10 cellular contexts compared by ENCODE assay signal in the genomic region with DNA sequence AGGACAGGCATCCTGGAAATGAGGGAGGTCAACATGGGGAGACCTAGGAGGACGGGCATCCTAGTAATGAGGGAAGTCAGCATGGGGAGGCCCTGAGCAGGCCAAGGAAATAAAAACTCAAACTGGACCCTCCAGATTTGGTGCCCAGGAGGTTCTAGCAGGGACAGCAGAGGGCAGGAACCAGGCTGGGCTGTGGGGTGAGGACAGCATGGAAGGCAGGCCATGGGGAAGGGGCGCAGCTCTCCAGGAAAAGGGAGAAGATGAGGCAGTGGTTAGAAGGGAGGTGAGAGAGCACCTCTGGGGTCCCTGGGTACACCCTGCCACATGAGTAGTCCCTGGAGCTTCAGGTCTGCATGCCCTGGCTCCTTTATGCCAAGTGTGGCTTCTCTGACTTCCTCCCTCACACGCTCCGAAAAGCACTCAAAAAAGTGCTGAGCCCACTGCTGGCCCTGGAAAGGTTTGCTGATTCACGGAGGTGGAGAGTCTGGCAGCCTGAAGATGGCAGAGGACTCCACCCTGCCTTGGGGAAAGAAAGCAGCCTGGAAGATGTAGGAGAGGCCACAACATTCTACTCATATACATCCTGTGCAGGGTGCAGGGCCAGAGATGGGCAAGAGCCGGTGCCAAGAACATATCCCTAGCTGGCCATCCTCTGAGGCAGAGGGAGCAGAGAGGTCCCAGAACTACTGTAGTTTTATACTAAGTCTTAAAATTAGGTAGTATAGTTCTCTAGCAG.
DNase-seq lines count a peak whose midpoint lies in the region; ATAC-seq and TF ChIP-seq lines count a peak whose summit lies in the region.
"Had no signal": no experiment of that assay in that cellular context is flagged by ENCODE, and none has a peak within 500 bp of the region (broad histone marks: within the 10 kb centered on the region; RNA-seq: fewer than 3 reads in every experiment).

No MANE protein-coding gene starts in this region.

- H3K36me3 ChIP-seq in SK-N-MC (ENCODE audit: insufficient read depth, low read length) (no peaks in the 10 kb centered on the region), osteoblast (ENCODE audit: insufficient read depth, low read length) (no peaks in the 10 kb centered on the region)

- H3K4me3 ChIP-seq in AG10803 (ENCODE audit: low read length) (no peak overlapping the region), SK-N-MC (peak overlapping the region; percentile 60), osteoblast (ENCODE audit: insufficient read depth, low read length) (no peak overlapping the region)

- H4K20me1 ChIP-seq in osteoblast (ENCODE audit: insufficient read depth, low read length): no peaks in the 10 kb centered on the region

- H3K9ac ChIP-seq in SK-N-MC (ENCODE audit: insufficient read length): peak overlapping the region; percentile 54

- no peak for ATAC-seq in HG02623 (IDR thresholded peaks at IDR 0.05; ENCODE audit: unreplicated experiment)

- H2AFZ ChIP-seq in osteoblast (ENCODE audit: low read length): peak overlapping the region; percentile 86

- H3K27me3 ChIP-seq in osteoblast (ENCODE audit: insufficient read depth, low read length): no peaks in the 10 kb centered on the region

- H3K27ac ChIP-seq in SK-N-MC (peak overlapping the region; percentile 98), osteoblast (ENCODE audit: low read depth, low read length) (peak overlapping the region; percentile 81)
- H3K27ac ChIP-seq: HL-60 had no signal

- DNase-seq in AG10803 (ENCODE audit: low read depth) (peak; percentile 52), SK-N-MC (ENCODE audit: low read depth, low spot score) (peak; percentile 34), fibroblast of gingiva (ENCODE audit: low read depth) (peak; percentile 48), osteoblast (ENCODE audit: insufficient read length, low spot score, missing footprints) (no peak), activated T-cell treated with anti-CD3 and anti-CD28 coated beads for 4 hours (no peak), NOMO-1 treated with DMSO at 0.1 percent for 48 hours (lab: John Stamatoyannopoulos, UW; ENCODE audit: unreplicated experiment) (no peak)
- no peak for DNase-seq in central memory CD4-positive, alpha-beta T cell
- DNase-seq: NCI-H2081 had no signal

- H3K79me2 ChIP-seq in osteoblast (ENCODE audit: insufficient read depth, low read length): no peaks in the 10 kb centered on the region

- H3K9me3 ChIP-seq in SK-N-MC (ENCODE audit: low read depth, low read length) (no peaks in the 10 kb centered on the region), osteoblast (ENCODE audit: low read depth, low read length) (peaks cover 3% of the 10 kb centered on the region)

- peak overlapping the region; percentile 63 for H3K4me2 ChIP-seq in osteoblast (ENCODE audit: insufficient read depth, low read length)

- TF ChIP-seq CTCF in AG10803 (conservative IDR thresholded peaks at IDR 0.05; ENCODE audit: low read length) (0 out of 2 replicates have a peak, but pooled peaks have one; percentile 6), osteoblast (IDR thresholded peaks at IDR 0.05; ENCODE audit: extremely low read depth, low read depth, low read length) (no peak)

- peaks cover 32% of the 10 kb centered on the region for H3K4me1 ChIP-seq in osteoblast (ENCODE audit: insufficient read depth, low read length)

Comparison
In these comparisons a context has a peak if more than half of its experiments do, and no peak if none do; other contexts are left out.
1. DNase-seq: peak in AG10803 (single experiment), SK-N-MC (single experiment) and fibroblast of gingiva (single experiment); none in osteoblast (single experiment), activated T-cell treated with anti-CD3 and anti-CD28 coated beads for 4 hours (single experiment), NOMO-1 treated with DMSO at 0.1 percent for 48 hours (single experiment) and central memory CD4-positive, alpha-beta T cell (single experiment).